ENCODE assay signal across 2 cellular contexts in the genomic region with DNA sequence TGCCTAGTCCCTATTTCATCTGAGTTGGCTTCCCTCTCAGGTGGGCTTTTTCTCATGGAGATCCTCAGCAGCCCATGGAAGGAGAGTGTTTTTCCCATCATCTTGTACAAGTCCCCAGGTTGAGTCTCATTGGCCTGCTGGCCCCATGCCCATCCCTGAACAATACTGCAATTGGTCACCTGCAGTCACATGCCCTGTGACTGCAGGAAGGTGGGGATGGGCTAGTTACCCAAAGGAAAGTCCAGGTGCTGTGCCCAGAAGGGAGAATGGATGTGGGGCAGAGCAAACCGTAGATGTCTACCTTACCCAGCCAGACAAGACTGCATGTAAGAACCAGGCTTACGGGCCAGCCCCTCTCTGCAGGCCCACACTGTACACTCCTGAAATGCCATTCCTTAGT.
TF ChIP-seq lines count a peak whose summit lies in the region.

No MANE protein-coding gene starts in this region.

TF ChIP-seq in IMR-90, 13 proteins besides CTCF, POLR2A, EP300 and RAD21:
- no peak for TF ChIP-seq SMC3 (IDR thresholded peaks at IDR 0.05; ENCODE audit: low read depth, low read length)
- TF ChIP-seq BHLHE40 (IDR thresholded peaks at IDR 0.05; ENCODE audit: low read depth, low read length): no peak
- TF ChIP-seq NFE2L2 (IDR thresholded peaks at IDR 0.05; ENCODE audit: low read depth, low read length): no peak
- no peak for TF ChIP-seq ELK1 (IDR thresholded peaks at IDR 0.05; ENCODE audit: borderline replicate concordance, low read depth, low read length)
- no peak for TF ChIP-seq MXI1 (IDR thresholded peaks at IDR 0.05; ENCODE audit: borderline replicate concordance, low read depth, low read length)
- no peak for TF ChIP-seq RCOR1 (IDR thresholded peaks at IDR 0.05; ENCODE audit: insufficient replicate concordance, low read length)
- no peak for TF ChIP-seq CEBPB (IDR thresholded peaks at IDR 0.05; ENCODE audit: low read depth, low read length)
- no peak for TF ChIP-seq MAFK (IDR thresholded peaks at IDR 0.05; ENCODE audit: low read depth, low read length)
- TF ChIP-seq, protein P1, sequence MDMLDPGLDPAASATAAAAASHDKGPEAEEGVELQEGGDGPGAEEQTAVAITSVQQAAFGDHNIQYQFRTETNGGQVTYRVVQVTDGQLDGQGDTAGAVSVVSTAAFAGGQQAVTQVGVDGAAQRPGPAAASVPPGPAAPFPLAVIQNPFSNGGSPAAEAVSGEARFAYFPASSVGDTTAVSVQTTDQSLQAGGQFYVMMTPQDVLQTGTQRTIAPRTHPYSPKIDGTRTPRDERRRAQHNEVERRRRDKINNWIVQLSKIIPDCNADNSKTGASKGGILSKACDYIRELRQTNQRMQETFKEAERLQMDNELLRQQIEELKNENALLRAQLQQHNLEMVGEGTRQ (IDR thresholded peaks at IDR 0.05; ENCODE audit: low read depth, low read length): no peak
- TF ChIP-seq FOS (IDR thresholded peaks at IDR 0.05; ENCODE audit: low read depth, low read length): no peak
- no peak for TF ChIP-seq RFX5 (IDR thresholded peaks at IDR 0.05; ENCODE audit: low read depth, low read length)
- TF ChIP-seq CHD1 (IDR thresholded peaks at IDR 0.05; ENCODE audit: low read depth, low read length): no peak
- no peak for TF ChIP-seq MAZ (IDR thresholded peaks at IDR 0.05; ENCODE audit: borderline replicate concordance, low read depth, low read length)

TF ChIP-seq in K562, 482 proteins besides CTCF, POLR2A, EP300 and RAD21:
- TF ChIP-seq, protein P1 (CRISPR knock-in tag; IDR thresholded peaks at IDR 0.05): peak; percentile 40; the same call in 1 of the 2 replicates
- no peak for TF ChIP-seq JUN (IDR thresholded peaks at IDR 0.05; ENCODE audit: borderline replicate concordance, low read depth, low read length)
- no peak for TF ChIP-seq JUN (CRISPR knock-in tag; IDR thresholded peaks at IDR 0.05; ENCODE audit: borderline replicate concordance)
TF ChIP-seq in K562: peak in this region for 1.
